ENCODE assay signal across 22 cellular contexts in the genomic region with DNA sequence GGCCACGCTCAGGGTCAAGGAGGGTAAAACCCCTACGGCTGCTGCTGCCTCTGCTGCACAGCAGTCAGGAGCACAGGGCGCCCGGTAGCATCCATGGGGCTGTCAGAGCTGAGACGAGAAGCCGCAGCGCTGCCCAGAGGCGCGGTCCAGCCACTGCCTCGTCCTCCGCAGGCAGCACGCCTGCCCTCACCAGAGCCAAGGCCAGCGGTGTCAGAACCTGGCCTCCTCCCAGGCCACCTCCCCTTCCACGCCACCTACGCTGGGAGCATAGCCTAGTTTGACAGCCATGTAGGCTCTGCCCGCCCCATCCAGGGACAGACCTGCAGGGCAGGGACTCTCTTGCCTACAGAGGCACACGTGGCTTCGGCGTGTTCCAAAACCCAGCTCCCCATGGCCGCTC. TPM values are rescaled to one million over a fixed set of nuclear protein-coding genes. Genes with fewer than 3 reads are reported as not detected.
DNase-seq lines count a peak whose midpoint lies in the region; ATAC-seq and FAIRE-seq lines count a peak whose summit lies in the region.
"Had no signal": no experiment of that assay in that cellular context is flagged by ENCODE, and none has a peak within 500 bp of the region (broad histone marks: within the 10 kb centered on the region; RNA-seq: fewer than 3 reads in every experiment).

No MANE protein-coding gene starts in this region.

- no peaks in the 10 kb centered on the region for H3K9me2 ChIP-seq in GM23248 (ENCODE audit: insufficient read depth)

- H2AK5ac ChIP-seq in neuronal stem cell (ENCODE audit: low read depth, low read length) = no peak overlapping the region

- H2BK5ac ChIP-seq in neuronal stem cell (ENCODE audit: low read length) = no peak overlapping the region

- peaks cover 59 to 93% of the 10 kb centered on the region in 2 donors for H3K36me3 ChIP-seq in neuronal stem cell (replicated peaks in 1 of 2; ENCODE audit: control insufficient read depth in 2 of 2, insufficient read depth in 2 of 2, low read length in 2 of 2)
- no peaks in the 10 kb centered on the region; the same call in 1 of the 2 replicates for H3K36me3 ChIP-seq in GM23248 (ENCODE audit: low read depth)
- H3K36me3 ChIP-seq: SJCRH30 had no signal

- H3K27me3 Mint-ChIP-seq in central memory CD8-positive, alpha-beta T cell = no peaks in the 10 kb centered on the region

- H3K9ac ChIP-seq in neuronal stem cell (ENCODE audit: low read depth, low read length, poor library complexity) = no peak overlapping the region
- no peak overlapping the region for H3K9ac ChIP-seq in GM23248

- no peaks in the 10 kb centered on the region for H3K4me1 Mint-ChIP-seq in central memory CD8-positive, alpha-beta T cell

- peaks cover 16% of the 10 kb centered on the region for H3K79me1 ChIP-seq in neuronal stem cell (ENCODE audit: low read depth, low read length)

- H3K4me2 ChIP-seq in neuronal stem cell (ENCODE audit: insufficient read depth, low read length, poor library complexity, severe bottlenecking) = no peak overlapping the region
- H3K4me2 ChIP-seq in GM23248 (ENCODE audit: unreplicated experiment) = no peak overlapping the region
- H3K4me2 ChIP-seq: PC-9 had no signal

- DNase-seq in HTR-8/SVneo (ENCODE audit: insufficient read length, low spot score) (no peak), neuronal stem cell (ENCODE audit: low spot score) (no peak), hypothalamus (lab: John Stamatoyannopoulos, UW) (no peak), GM23248 (no peak)
- no peak for DNase-seq in central memory CD8-positive, alpha-beta T cell (ENCODE audit: low spot score in 2 of 2)
- no peak for DNase-seq in activated T-cell treated with anti-CD3 and anti-CD28 coated beads, Interleukin-2, amount 50 U/mL, for 1 hour
- DNase-seq: Caco-2; CD8-positive, alpha-beta T cell; MG63; NCI-H1694; NCI-H2029 treated with DMSO at 0.1 percent for 48 hours; NCI-H2227 treated with DMSO at 0.1 percent for 48 hours; NCI-H526 treated with DMSO at 0.1 percent for 48 hours; PC-9; SJCRH30 had no signal

- peaks cover 11% of the 10 kb centered on the region for H3K36me3 Mint-ChIP-seq in central memory CD8-positive, alpha-beta T cell (ENCODE audit: insufficient read depth)

- H4K20me1 ChIP-seq in GM23248 (ENCODE audit: insufficient read depth) = no peaks in the 10 kb centered on the region

- no peak overlapping the region for H3K14ac ChIP-seq in neuronal stem cell (ENCODE audit: low read length)

- H4K8ac ChIP-seq in neuronal stem cell (ENCODE audit: low read depth, low read length) = no peak overlapping the region

- ATAC-seq in central memory CD8-positive, alpha-beta T cell (replicated peaks; ENCODE audit: extremely low read depth, poor library complexity, severe bottlenecking) = no peak
- no peak for ATAC-seq in HG03571 (IDR thresholded peaks at IDR 0.05; ENCODE audit: unreplicated experiment)
- ATAC-seq: CD8-positive, alpha-beta T cell; K562; Right ventricle myocardium inferior; SK-N-SH treated with all-trans-retinoic acid at 6 μM for 48 hours had no signal

- H3K4me3 ChIP-seq in neuronal stem cell (ENCODE audit: low read length in 2 of 2) = no peak overlapping the region
- no peak overlapping the region for H3K4me3 ChIP-seq in GM23248
- H3K4me3 ChIP-seq: K562, MG63, PC-9, SJCRH30 had no signal

- no peak overlapping the region for H4K91ac ChIP-seq in neuronal stem cell (ENCODE audit: low read depth, low read length, poor library complexity)

- H2BK12ac ChIP-seq in neuronal stem cell (ENCODE audit: low read length) = no peak overlapping the region

- peak overlapping the region; percentile 70 for H3K27ac Mint-ChIP-seq in central memory CD8-positive, alpha-beta T cell (ENCODE audit: low read depth)
- H3K27ac Mint-ChIP-seq: CD8-positive, alpha-beta T cell had no signal

- H3K9me3 Mint-ChIP-seq in central memory CD8-positive, alpha-beta T cell = no peaks in the 10 kb centered on the region
- H3K9me3 Mint-ChIP-seq: CD8-positive, alpha-beta T cell had no signal

- no peaks in the 10 kb centered on the region for H3K4me1 ChIP-seq in neuronal stem cell (ENCODE audit: control insufficient read depth in 2 of 2, insufficient read depth in 1 of 2, low read depth in 1 of 2, low read length in 2 of 2)
- H3K4me1 ChIP-seq in GM23248 (ENCODE audit: insufficient read depth) = no peaks in the 10 kb centered on the region
- H3K4me1 ChIP-seq: Caco-2, SJCRH30 had no signal

- no peak overlapping the region for H3K4me3 Mint-ChIP-seq in central memory CD8-positive, alpha-beta T cell
- H3K4me3 Mint-ChIP-seq: CD8-positive, alpha-beta T cell had no signal

- H3K18ac ChIP-seq in neuronal stem cell (ENCODE audit: low read length) = peak overlapping the region; percentile 7

- no peak overlapping the region for H3K4ac ChIP-seq in neuronal stem cell (ENCODE audit: low read length)

- FAIRE-seq in HTR-8/SVneo (lab: Jason Lieb, UNC) = peak; percentile 64
- FAIRE-seq: G401.6, H1, K562 had no signal

- H3K9me3 ChIP-seq in neuronal stem cell (replicated peaks in 1 of 2; ENCODE audit: control insufficient read depth in 2 of 2, insufficient read depth in 1 of 2, low read depth in 1 of 2, low read length in 2 of 2) = no peaks in the 10 kb centered on the region
- no peaks in the 10 kb centered on the region for H3K9me3 ChIP-seq in GM23248 (ENCODE audit: low read depth)
- H3K9me3 ChIP-seq: Caco-2, MG63, SJCRH30 had no signal

- no peaks in the 10 kb centered on the region for H3K79me2 ChIP-seq in GM23248 (ENCODE audit: insufficient read depth)

- no peak overlapping the region for H2BK120ac ChIP-seq in neuronal stem cell (ENCODE audit: low read depth, low read length)

- no CpG with 5 or more reads among the region's 20 CpGs for WGBS in neuronal stem cell (ENCODE audit: extremely low coverage in 2 of 2, insufficient read length in 2 of 2, insufficient replicate concordance in 1 of 2), 2 donors
- 89 to 91% methylated on average over 20 of the region's 20 CpGs for WGBS in GM23248 (ENCODE audit: low coverage in 1 of 2, low lambda C conversion rate in 2 of 2, missing lambda C conversion rate in 2 of 2), 2 experiments

- H3F3A ChIP-seq in GM23248 (ENCODE audit: insufficient read depth) = no peaks in the 10 kb centered on the region

- H2AFZ ChIP-seq in neuronal stem cell (ENCODE audit: low read length) = no peak overlapping the region
- H2AFZ ChIP-seq in GM23248 = no peak overlapping the region
- H2AFZ ChIP-seq: PC-9 had no signal

- H3K27ac ChIP-seq in neuronal stem cell (replicated peaks; ENCODE audit: low read length) = no peak overlapping the region
- H3K27ac ChIP-seq in GM23248 = no peak overlapping the region
- H3K27ac ChIP-seq: C4-2B, PC-9, SJCRH30 had no signal

- no peaks in the 10 kb centered on the region for H3K27me3 ChIP-seq in neuronal stem cell (ENCODE audit: control insufficient read depth in 3 of 3, insufficient read depth in 3 of 3, low read depth in 1 of 3, low read length in 3 of 3)
- no peaks in the 10 kb centered on the region for H3K27me3 ChIP-seq in GM23248 (replicated peaks; ENCODE audit: insufficient read depth)
- H3K27me3 ChIP-seq: MG63, SJCRH30 had no signal

- H3K23ac ChIP-seq in neuronal stem cell (ENCODE audit: low read depth, low read length, poor library complexity) = no peak overlapping the region

- in situ Hi-C loops in GM23248 (cut with MboI) = no loop called here

- H2BK15ac ChIP-seq in neuronal stem cell (ENCODE audit: low read length) = no peak overlapping the region

RNA-seq across cellular contexts. Expression of gene INTS1, which starts 16.2 kb away (rescaled TPM):
- polyA plus RNA-seq in neuronal stem cell (2013, experiment 1 of 2) = 25.3 TPM
- polyA plus RNA-seq in neuronal stem cell (2013, experiment 2 of 2) = 24.4 TPM
- 44.4 and 44.7 TPM in 2 replicates for total RNA-seq in GM23248 (2014; rRNA removed; shearing (Covaris generic))
- 24.8 and 25.4 TPM in 2 replicates for polyA plus RNA-seq in GM23248 (2016; fragmentation: Nextera tagmentation; extraction: Ambion mirVana)

RNA-seq across cellular contexts. Expression of gene MICALL2, which starts 28.7 kb away (rescaled TPM):
- 9.4 TPM for polyA plus RNA-seq in neuronal stem cell (2013, experiment 1 of 2)
- 10.1 TPM for polyA plus RNA-seq in neuronal stem cell (2013, experiment 2 of 2)
- total RNA-seq in GM23248 (2014; rRNA removed; shearing (Covaris generic)) = 10.6 and 12.2 TPM in 2 replicates
- 6.4 and 7.5 TPM in 2 replicates for polyA plus RNA-seq in GM23248 (2016; fragmentation: Nextera tagmentation; extraction: Ambion mirVana)

RNA-seq across cellular contexts. Expression of gene MAFK, which starts 42.5 kb away (rescaled TPM):
- 4.4 TPM for polyA plus RNA-seq in neuronal stem cell (2013, experiment 1 of 2)
- polyA plus RNA-seq in neuronal stem cell (2013, experiment 2 of 2) = 4.1 TPM
- total RNA-seq in GM23248 (2014; rRNA removed; shearing (Covaris generic)) = 35.0 and 45.9 TPM in 2 replicates
- polyA plus RNA-seq in GM23248 (2016; fragmentation: Nextera tagmentation; extraction: Ambion mirVana) = 3.5 and 3.8 TPM in 2 replicates
